In the genomic region with DNA sequence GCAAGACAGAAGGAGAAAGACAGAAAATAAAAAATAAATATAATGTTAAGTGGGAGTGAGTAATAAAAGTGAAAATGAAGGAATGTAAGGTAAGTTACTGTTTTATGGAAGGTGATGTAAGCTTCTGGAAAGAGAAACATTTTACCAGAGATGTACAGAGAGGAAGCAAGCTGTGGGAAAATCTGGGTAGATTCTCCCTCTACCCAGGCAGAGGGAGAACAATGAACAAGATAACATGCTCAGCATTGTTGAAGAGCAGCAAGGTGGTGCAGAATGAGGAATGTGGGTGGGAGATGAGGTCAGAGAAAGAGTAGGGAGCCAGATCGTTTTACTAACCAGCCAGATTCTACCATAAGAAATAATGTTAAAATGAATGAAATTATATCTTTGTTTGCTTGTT, we compare ENCODE assay signal across 1 cellular context.
TF ChIP-seq lines count a peak whose summit lies in the region.

No MANE protein-coding gene starts in this region.

TF ChIP-seq in WTC11, 78 proteins besides CTCF, POLR2A, EP300 and RAD21 (continued from another document):
- TF ChIP-seq, protein P1, sequence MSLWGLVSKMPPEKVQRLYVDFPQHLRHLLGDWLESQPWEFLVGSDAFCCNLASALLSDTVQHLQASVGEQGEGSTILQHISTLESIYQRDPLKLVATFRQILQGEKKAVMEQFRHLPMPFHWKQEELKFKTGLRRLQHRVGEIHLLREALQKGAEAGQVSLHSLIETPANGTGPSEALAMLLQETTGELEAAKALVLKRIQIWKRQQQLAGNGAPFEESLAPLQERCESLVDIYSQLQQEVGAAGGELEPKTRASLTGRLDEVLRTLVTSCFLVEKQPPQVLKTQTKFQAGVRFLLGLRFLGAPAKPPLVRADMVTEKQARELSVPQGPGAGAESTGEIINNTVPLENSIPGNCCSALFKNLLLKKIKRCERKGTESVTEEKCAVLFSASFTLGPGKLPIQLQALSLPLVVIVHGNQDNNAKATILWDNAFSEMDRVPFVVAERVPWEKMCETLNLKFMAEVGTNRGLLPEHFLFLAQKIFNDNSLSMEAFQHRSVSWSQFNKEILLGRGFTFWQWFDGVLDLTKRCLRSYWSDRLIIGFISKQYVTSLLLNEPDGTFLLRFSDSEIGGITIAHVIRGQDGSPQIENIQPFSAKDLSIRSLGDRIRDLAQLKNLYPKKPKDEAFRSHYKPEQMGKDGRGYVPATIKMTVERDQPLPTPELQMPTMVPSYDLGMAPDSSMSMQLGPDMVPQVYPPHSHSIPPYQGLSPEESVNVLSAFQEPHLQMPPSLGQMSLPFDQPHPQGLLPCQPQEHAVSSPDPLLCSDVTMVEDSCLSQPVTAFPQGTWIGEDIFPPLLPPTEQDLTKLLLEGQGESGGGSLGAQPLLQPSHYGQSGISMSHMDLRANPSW (CRISPR knock-in tag; conservative IDR thresholded peaks at IDR 0.05; ENCODE audit: low read depth), result no peak
- TF ChIP-seq SOX15 (CRISPR knock-in tag; IDR thresholded peaks at IDR 0.05) (no peak), CREM (CRISPR knock-in tag; IDR thresholded peaks at IDR 0.05) (no peak), NFATC4 (CRISPR knock-in tag; IDR thresholded peaks at IDR 0.05) (no peak), FOXJ3 (CRISPR knock-in tag; IDR thresholded peaks at IDR 0.05; ENCODE audit: borderline replicate concordance) (no peak), EMX1 (CRISPR knock-in tag; IDR thresholded peaks at IDR 0.05) (no peak), SP1 (CRISPR knock-in tag; conservative IDR thresholded peaks at IDR 0.05) (no peak), FOXK1 (CRISPR knock-in tag; IDR thresholded peaks at IDR 0.05) (no peak)
- TF ChIP-seq, protein P2, sequence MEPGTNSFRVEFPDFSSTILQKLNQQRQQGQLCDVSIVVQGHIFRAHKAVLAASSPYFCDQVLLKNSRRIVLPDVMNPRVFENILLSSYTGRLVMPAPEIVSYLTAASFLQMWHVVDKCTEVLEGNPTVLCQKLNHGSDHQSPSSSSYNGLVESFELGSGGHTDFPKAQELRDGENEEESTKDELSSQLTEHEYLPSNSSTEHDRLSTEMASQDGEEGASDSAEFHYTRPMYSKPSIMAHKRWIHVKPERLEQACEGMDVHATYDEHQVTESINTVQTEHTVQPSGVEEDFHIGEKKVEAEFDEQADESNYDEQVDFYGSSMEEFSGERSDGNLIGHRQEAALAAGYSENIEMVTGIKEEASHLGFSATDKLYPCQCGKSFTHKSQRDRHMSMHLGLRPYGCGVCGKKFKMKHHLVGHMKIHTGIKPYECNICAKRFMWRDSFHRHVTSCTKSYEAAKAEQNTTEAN (CRISPR knock-in tag; IDR thresholded peaks at IDR 0.05), result no peak
- TF ChIP-seq, protein P3, sequence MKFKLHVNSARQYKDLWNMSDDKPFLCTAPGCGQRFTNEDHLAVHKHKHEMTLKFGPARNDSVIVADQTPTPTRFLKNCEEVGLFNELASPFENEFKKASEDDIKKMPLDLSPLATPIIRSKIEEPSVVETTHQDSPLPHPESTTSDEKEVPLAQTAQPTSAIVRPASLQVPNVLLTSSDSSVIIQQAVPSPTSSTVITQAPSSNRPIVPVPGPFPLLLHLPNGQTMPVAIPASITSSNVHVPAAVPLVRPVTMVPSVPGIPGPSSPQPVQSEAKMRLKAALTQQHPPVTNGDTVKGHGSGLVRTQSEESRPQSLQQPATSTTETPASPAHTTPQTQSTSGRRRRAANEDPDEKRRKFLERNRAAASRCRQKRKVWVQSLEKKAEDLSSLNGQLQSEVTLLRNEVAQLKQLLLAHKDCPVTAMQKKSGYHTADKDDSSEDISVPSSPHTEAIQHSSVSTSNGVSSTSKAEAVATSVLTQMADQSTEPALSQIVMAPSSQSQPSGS (CRISPR knock-in tag; IDR thresholded peaks at IDR 0.05; ENCODE audit: borderline replicate concordance, low read depth), result no peak
